ENCODE assay signal across 12 cellular contexts in genomic region chr16:2664522-2665096, GRCh38. TPM values are rescaled to one million over a fixed set of nuclear protein-coding genes. Genes with fewer than 3 reads are reported as not detected.
DNase-seq lines count a peak whose midpoint lies in the region; ATAC-seq and TF ChIP-seq lines count a peak whose summit lies in the region.
"Had no signal": no experiment of that assay in that cellular context is flagged by ENCODE, and none has a peak within 500 bp of the region (broad histone marks: within the 10 kb centered on the region; RNA-seq: fewer than 3 reads in every experiment).

No MANE protein-coding gene starts in this region.

- peaks cover 53% of the 10 kb centered on the region for H3K4me1 Mint-ChIP-seq in activated naive CD8-positive, alpha-beta T cell treated with anti-CD3 and anti-CD28 coated beads, Interleukin-2, amount 50 U/mL, for 24 hours
- peaks cover 90% of the 10 kb centered on the region for H3K4me1 Mint-ChIP-seq in nephron progenitor cell

- no peak for TF ChIP-seq CTCF in nephron progenitor cell (IDR thresholded peaks at IDR 0.05)

- no peaks in the 10 kb centered on the region for H3K9me3 Mint-ChIP-seq in activated naive CD8-positive, alpha-beta T cell treated with anti-CD3 and anti-CD28 coated beads, Interleukin-2, amount 50 U/mL, for 24 hours
- peaks cover 10% of the 10 kb centered on the region for H3K9me3 Mint-ChIP-seq in nephron progenitor cell

- H3K36me3 Mint-ChIP-seq in activated naive CD8-positive, alpha-beta T cell treated with anti-CD3 and anti-CD28 coated beads, Interleukin-2, amount 50 U/mL, for 24 hours (ENCODE audit: low read depth): peaks cover 44% of the 10 kb centered on the region
- peaks cover 16% of the 10 kb centered on the region for H3K36me3 Mint-ChIP-seq in nephron progenitor cell (ENCODE audit: low read depth)

- ATAC-seq in activated naive CD8-positive, alpha-beta T cell treated with anti-CD3 and anti-CD28 coated beads, Interleukin-2, amount 50 U/mL, for 24 hours: no peak
- ATAC-seq in left ventricle myocardium superior (no peak), GM18858 (IDR thresholded peaks at IDR 0.05; ENCODE audit: unreplicated experiment) (no peak)

- peak overlapping the region; percentile 65 for H3K4me3 Mint-ChIP-seq in activated naive CD8-positive, alpha-beta T cell treated with anti-CD3 and anti-CD28 coated beads, Interleukin-2, amount 50 U/mL, for 24 hours
- H3K4me3 Mint-ChIP-seq in nephron progenitor cell: peak overlapping the region; percentile 62

- intact Hi-C loops in left ventricle myocardium superior (cut with micrococcal nuclease): no loop called here

- peak overlapping the region; percentile 95 for H3K27ac Mint-ChIP-seq in activated naive CD8-positive, alpha-beta T cell treated with anti-CD3 and anti-CD28 coated beads, Interleukin-2, amount 50 U/mL, for 24 hours
- H3K27ac Mint-ChIP-seq in nephron progenitor cell: peak overlapping the region; percentile 89

- DNase-seq in NCI-H2029 (lab: John Stamatoyannopoulos, UW) (peak; percentile 12), NCI-H2029 treated with DMSO at 0.1 percent for 48 hours (lab: John Stamatoyannopoulos, UW) (no peak), NCI-H1436 (lab: John Stamatoyannopoulos, UW) (peak; percentile 56), nephron progenitor cell (no peak), left ventricle myocardium superior (no peak)
- DNase-seq in activated naive CD8-positive, alpha-beta T cell treated with anti-CD3 and anti-CD28 coated beads, Interleukin-2, amount 50 U/mL, for 24 hours: no peak
- no peak for DNase-seq in activated CD4-positive, CD25-positive, alpha-beta regulatory T cell treated with anti-CD3 and anti-CD28 coated beads, Interleukin-2, amount 50 U/mL, for 72 hours
- DNase-seq: activated CD4-positive, alpha-beta T cell treated with anti-CD3 and anti-CD28 coated beads, Interleukin-2, amount 50 U/mL, for 4 hours; DND-41; Kasumi-1; NCI-H526 had no signal

- no peaks in the 10 kb centered on the region for H3K27me3 Mint-ChIP-seq in activated naive CD8-positive, alpha-beta T cell treated with anti-CD3 and anti-CD28 coated beads, Interleukin-2, amount 50 U/mL, for 24 hours
- peaks cover 4% of the 10 kb centered on the region for H3K27me3 Mint-ChIP-seq in nephron progenitor cell (ENCODE audit: low read depth, poor library complexity)

RNA-seq across cellular contexts. Expression of gene KCTD5, which starts 17.7 kb away (rescaled TPM):
- 10.4 TPM for total RNA-seq in left ventricle myocardium superior

RNA-seq across cellular contexts. Expression of gene PRSS27, which starts 55.4 kb away (rescaled TPM):
- total RNA-seq in left ventricle myocardium superior: 0.12 TPM

Comparison
In these comparisons a context has a peak if more than half of its experiments do, and no peak if none do; other contexts are left out.
1. DNase-seq: peak in NCI-H2029 (single experiment) and NCI-H1436 (single experiment); none in NCI-H2029 treated with DMSO at 0.1 percent for 48 hours (single experiment), activated naive CD8-positive, alpha-beta T cell treated with anti-CD3 and anti-CD28 coated beads, Interleukin-2, amount 50 U/mL, for 24 hours (single experiment), nephron progenitor cell (single experiment), left ventricle myocardium superior (single experiment) and activated CD4-positive, CD25-positive, alpha-beta regulatory T cell treated with anti-CD3 and anti-CD28 coated beads, Interleukin-2, amount 50 U/mL, for 72 hours (single experiment).